8 cellular contexts compared by ENCODE assay signal in the genomic region with DNA sequence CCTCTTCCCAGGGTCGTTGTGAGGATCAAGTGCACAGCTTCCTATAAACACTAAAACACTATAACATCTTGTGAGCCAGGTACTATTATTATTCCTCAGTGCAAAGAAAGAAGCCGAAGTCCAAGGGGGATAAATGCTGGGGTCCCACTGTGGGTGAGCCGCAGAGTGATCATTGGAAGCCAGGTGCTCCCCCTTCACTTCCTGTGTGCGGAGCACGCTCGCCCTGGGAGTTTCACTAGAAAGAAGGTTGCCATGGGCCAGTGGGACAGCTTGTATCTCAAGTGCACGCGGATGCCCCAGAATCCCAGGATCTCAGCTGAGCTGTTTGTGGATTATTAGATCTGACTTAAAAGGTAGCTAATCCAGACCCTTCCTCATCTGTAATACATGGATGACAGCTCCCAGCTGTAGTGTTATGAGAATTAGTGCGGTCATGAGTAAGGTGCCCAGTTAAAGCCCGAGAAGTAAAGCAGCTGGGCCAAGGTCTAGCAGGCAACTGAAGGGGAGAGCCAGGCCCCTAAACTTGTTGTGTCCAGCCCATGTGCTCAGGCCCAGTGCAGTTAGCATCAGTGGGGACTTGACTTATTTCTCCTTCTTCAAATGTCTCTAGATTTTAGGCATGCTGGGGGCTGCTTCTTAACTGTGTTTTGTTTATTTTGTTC. TPM values are rescaled to one million over a fixed set of nuclear protein-coding genes. Genes with fewer than 3 reads are reported as not detected.
DNase-seq lines count a peak whose midpoint lies in the region; ATAC-seq and TF ChIP-seq lines count a peak whose summit lies in the region.

No MANE protein-coding gene starts in this region.

- H3K27me3 Mint-ChIP-seq in endodermal cell (ENCODE audit: insufficient read depth) = no peaks in the 10 kb centered on the region
- H3K27me3 Mint-ChIP-seq in natural killer cell treated with Interleukin-12 subunit alpha and Interleukin-12 subunit beta and Interleukin-15 and Interleukin-18, amount 100 ng/mL, for 72 hours = no peaks in the 10 kb centered on the region

- H3K4me3 ChIP-seq in endodermal cell (ENCODE audit: low read length) (peak overlapping the region; percentile 90), urinary bladder (ENCODE audit: low read depth, low read length) (peak overlapping the region; percentile 96)

- H3K9me3 ChIP-seq in endodermal cell (ENCODE audit: control insufficient read depth, low read length) = no peaks in the 10 kb centered on the region

- peaks cover 5% of the 10 kb centered on the region for H3K9me3 Mint-ChIP-seq in endodermal cell
- H3K9me3 Mint-ChIP-seq in natural killer cell treated with Interleukin-12 subunit alpha and Interleukin-12 subunit beta and Interleukin-15 and Interleukin-18, amount 100 ng/mL, for 72 hours = no peaks in the 10 kb centered on the region

- peaks cover 17% of the 10 kb centered on the region for H3K36me3 Mint-ChIP-seq in endodermal cell (ENCODE audit: low read depth)
- no peaks in the 10 kb centered on the region for H3K36me3 Mint-ChIP-seq in natural killer cell treated with Interleukin-12 subunit alpha and Interleukin-12 subunit beta and Interleukin-15 and Interleukin-18, amount 100 ng/mL, for 72 hours

- no peaks in the 10 kb centered on the region for H3K27me3 ChIP-seq in endodermal cell (ENCODE audit: control insufficient read depth, insufficient read depth, low read length, poor library complexity, severe bottlenecking)

- no peak for TF ChIP-seq CTCF in endodermal cell (conservative IDR thresholded peaks at IDR 0.05)

- H3K36me3 ChIP-seq in endodermal cell (ENCODE audit: control insufficient read depth, insufficient read depth, low read length) (no peaks in the 10 kb centered on the region), urinary bladder (ENCODE audit: insufficient read depth) (no peaks in the 10 kb centered on the region)

- H3K4me1 ChIP-seq in endodermal cell (ENCODE audit: control insufficient read depth, insufficient read depth, low read length) (peaks cover 5% of the 10 kb centered on the region), urinary bladder (ENCODE audit: insufficient read depth) (no peaks in the 10 kb centered on the region)

- peak overlapping the region; percentile 100 for H3K27ac Mint-ChIP-seq in endodermal cell
- peak overlapping the region; percentile 86 to 94 for H3K27ac Mint-ChIP-seq in natural killer cell treated with Interleukin-12 subunit alpha and Interleukin-12 subunit beta and Interleukin-15 and Interleukin-18, amount 100 ng/mL, for 72 hours

- peak overlapping the region; percentile 95 for H3K9ac ChIP-seq in endodermal cell (ENCODE audit: extremely low read depth, low read length, poor library complexity, severe bottlenecking)

- no peak overlapping the region for H3K27ac ChIP-seq in endodermal cell (ENCODE audit: low read depth, low read length)
- no peak overlapping the region for H3K27ac ChIP-seq in urinary bladder (ENCODE audit: low read depth)

- WGBS in endodermal cell (ENCODE audit: insufficient coverage in 1 of 2, insufficient read length in 1 of 2), 2 experiments = 19 to 29% methylated on average over 4 to 10 of the region's 10 CpGs
- 10% methylated on average over 10 of the region's 10 CpGs for WGBS in urinary bladder

- H3K4me3 Mint-ChIP-seq in endodermal cell = peak overlapping the region; percentile 86
- H3K4me3 Mint-ChIP-seq in natural killer cell treated with Interleukin-12 subunit alpha and Interleukin-12 subunit beta and Interleukin-15 and Interleukin-18, amount 100 ng/mL, for 72 hours = peak overlapping the region; percentile 95

- H3K4me1 Mint-ChIP-seq in endodermal cell = peaks cover 9% of the 10 kb centered on the region
- peaks cover 0 to 12% of the 10 kb centered on the region in 2 donors for H3K4me1 Mint-ChIP-seq in natural killer cell treated with Interleukin-12 subunit alpha and Interleukin-12 subunit beta and Interleukin-15 and Interleukin-18, amount 100 ng/mL, for 72 hours (ENCODE audit: low read depth in 2 of 2)

- no peak for ATAC-seq in natural killer cell treated with Interleukin-12 subunit alpha and Interleukin-12 subunit beta and Interleukin-15 and Interleukin-18, amount 100 ng/mL, for 72 hours

- DNase-seq in DMS 273 (lab: John Stamatoyannopoulos, UW; ENCODE audit: unreplicated experiment) = peak; percentile 61
- no peak for DNase-seq in DMS 273 treated with DMSO at 0.1 percent for 48 hours (lab: John Stamatoyannopoulos, UW)
- peak; percentile 34 for DNase-seq in HuH-7 (ENCODE audit: low spot score)
- peak; percentile 18 for DNase-seq in activated CD4-positive, alpha-beta T cell treated with anti-CD3 and anti-CD28 coated beads, Interleukin-2, amount 50 U/mL, for 1 hour
- peak; percentile 70 for DNase-seq in endodermal cell
- DNase-seq in natural killer cell treated with Interleukin-12 subunit alpha and Interleukin-12 subunit beta and Interleukin-15 and Interleukin-18, amount 100 ng/mL, for 72 hours (ENCODE audit: low spot score) = no peak
- no peak for DNase-seq in pons (ENCODE audit: low spot score)

RNA-seq across cellular contexts. Expression of a gene that starts 0.9 kb away (rescaled TPM):
- total RNA-seq in endodermal cell (10 to 100 TPM; 40.7 to 60.9 TPM), urinary bladder (17.0 TPM)
- 40.6 TPM for polyA plus RNA-seq in endodermal cell (2013, experiment 1 of 2)
- polyA plus RNA-seq in endodermal cell (2013, experiment 2 of 2) = 40.8 TPM
- total RNA-seq in natural killer cell treated with Interleukin-12 subunit alpha and Interleukin-12 subunit beta and Interleukin-15 and Interleukin-18, amount 100 ng/mL, for 72 hours = 10 to 100 TPM in 1 of 2 donors, 1 to 10 TPM in 1; 8.7 to 12.4 TPM
- 63.5 TPM for polyA plus RNA-seq in urinary bladder

RNA-seq across cellular contexts. Expression of a gene that starts 1.2 kb away (rescaled TPM):
- total RNA-seq in endodermal cell (10 to 100 TPM in 1 of 2 donors, 1 to 10 TPM in 1; 9.1 to 14.9 TPM), urinary bladder (4.9 TPM)
- polyA plus RNA-seq in endodermal cell (2013, experiment 1 of 2) = 7.4 TPM
- 7.1 TPM for polyA plus RNA-seq in endodermal cell (2013, experiment 2 of 2)
- under 1 TPM in 1 of 2 donors, not detected in 1; 0.59 TPM for total RNA-seq in natural killer cell treated with Interleukin-12 subunit alpha and Interleukin-12 subunit beta and Interleukin-15 and Interleukin-18, amount 100 ng/mL, for 72 hours
- 0.48 TPM for polyA plus RNA-seq in urinary bladder

RNA-seq across cellular contexts. Expression of a gene that starts 24.4 kb away (rescaled TPM):
- total RNA-seq in endodermal cell = 100 to 1,000 TPM; 114 to 119 TPM
- 88.4 TPM for polyA plus RNA-seq in endodermal cell (2013, experiment 1 of 2)
- 72.7 TPM for polyA plus RNA-seq in endodermal cell (2013, experiment 2 of 2)
- total RNA-seq in natural killer cell treated with Interleukin-12 subunit alpha and Interleukin-12 subunit beta and Interleukin-15 and Interleukin-18, amount 100 ng/mL, for 72 hours = 100 to 1,000 TPM; 109 to 153 TPM
- 34.4 TPM for total RNA-seq in urinary bladder
- 35.8 TPM for polyA plus RNA-seq in urinary bladder

RNA-seq across cellular contexts. Expression of a gene that starts 43.4 kb away (rescaled TPM):
- total RNA-seq in endodermal cell = 10 to 100 TPM; 21.2 to 26.7 TPM
- 35.3 TPM for polyA plus RNA-seq in endodermal cell (2013, experiment 1 of 2)
- 33.0 TPM for polyA plus RNA-seq in endodermal cell (2013, experiment 2 of 2)
- total RNA-seq in natural killer cell treated with Interleukin-12 subunit alpha and Interleukin-12 subunit beta and Interleukin-15 and Interleukin-18, amount 100 ng/mL, for 72 hours = 10 to 100 TPM; 53.6 to 62.3 TPM
- total RNA-seq in urinary bladder = 40.2 TPM
- 43.9 TPM for polyA plus RNA-seq in urinary bladder

RNA-seq across cellular contexts. Expression of a gene that starts 48.4 kb away (rescaled TPM):
- total RNA-seq in endodermal cell = 10 to 100 TPM; 79.0 to 86.1 TPM
- 50.9 TPM for polyA plus RNA-seq in endodermal cell (2013, experiment 1 of 2)
- 49.5 TPM for polyA plus RNA-seq in endodermal cell (2013, experiment 2 of 2)
- total RNA-seq in natural killer cell treated with Interleukin-12 subunit alpha and Interleukin-12 subunit beta and Interleukin-15 and Interleukin-18, amount 100 ng/mL, for 72 hours = 100 to 1,000 TPM; 135 to 192 TPM
- total RNA-seq in urinary bladder = 30.8 TPM
- 27.8 TPM for polyA plus RNA-seq in urinary bladder

Comparison
In these comparisons a context has a peak if more than half of its experiments do, and no peak if none do; other contexts are left out.
1. DNase-seq: peak in DMS 273 (single experiment), HuH-7 (single experiment), activated CD4-positive, alpha-beta T cell treated with anti-CD3 and anti-CD28 coated beads, Interleukin-2, amount 50 U/mL, for 1 hour (single experiment) and endodermal cell (single experiment); none in DMS 273 treated with DMSO at 0.1 percent for 48 hours (single experiment), natural killer cell treated with Interleukin-12 subunit alpha and Interleukin-12 subunit beta and Interleukin-15 and Interleukin-18, amount 100 ng/mL, for 72 hours (single experiment) and pons (single experiment).